Comparison of ENCODE assay signal across 1 cellular context in genomic region chr4:98613453-98614075, GRCh38.
TF ChIP-seq lines count a peak whose summit lies in the region.

No MANE protein-coding gene starts in this region.

TF ChIP-seq in IMR-90, 13 proteins besides CTCF, POLR2A, EP300 and RAD21:
- TF ChIP-seq RFX5 (IDR thresholded peaks at IDR 0.05; ENCODE audit: low read depth, low read length) (no peak), MAZ (IDR thresholded peaks at IDR 0.05; ENCODE audit: borderline replicate concordance, low read depth, low read length) (no peak), RCOR1 (IDR thresholded peaks at IDR 0.05; ENCODE audit: insufficient replicate concordance, low read length) (no peak), CHD1 (IDR thresholded peaks at IDR 0.05; ENCODE audit: low read depth, low read length) (no peak), FOS (IDR thresholded peaks at IDR 0.05; ENCODE audit: low read depth, low read length) (no peak), BHLHE40 (IDR thresholded peaks at IDR 0.05; ENCODE audit: low read depth, low read length) (no peak), SMC3 (IDR thresholded peaks at IDR 0.05; ENCODE audit: low read depth, low read length) (no peak), CEBPB (IDR thresholded peaks at IDR 0.05; ENCODE audit: low read depth, low read length) (no peak), NFE2L2 (IDR thresholded peaks at IDR 0.05; ENCODE audit: low read depth, low read length) (no peak), MXI1 (IDR thresholded peaks at IDR 0.05; ENCODE audit: borderline replicate concordance, low read depth, low read length) (no peak), MAFK (IDR thresholded peaks at IDR 0.05; ENCODE audit: low read depth, low read length) (no peak)
- TF ChIP-seq, protein P1, sequence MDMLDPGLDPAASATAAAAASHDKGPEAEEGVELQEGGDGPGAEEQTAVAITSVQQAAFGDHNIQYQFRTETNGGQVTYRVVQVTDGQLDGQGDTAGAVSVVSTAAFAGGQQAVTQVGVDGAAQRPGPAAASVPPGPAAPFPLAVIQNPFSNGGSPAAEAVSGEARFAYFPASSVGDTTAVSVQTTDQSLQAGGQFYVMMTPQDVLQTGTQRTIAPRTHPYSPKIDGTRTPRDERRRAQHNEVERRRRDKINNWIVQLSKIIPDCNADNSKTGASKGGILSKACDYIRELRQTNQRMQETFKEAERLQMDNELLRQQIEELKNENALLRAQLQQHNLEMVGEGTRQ (IDR thresholded peaks at IDR 0.05; ENCODE audit: low read depth, low read length): no peak
- TF ChIP-seq, protein P2, sequence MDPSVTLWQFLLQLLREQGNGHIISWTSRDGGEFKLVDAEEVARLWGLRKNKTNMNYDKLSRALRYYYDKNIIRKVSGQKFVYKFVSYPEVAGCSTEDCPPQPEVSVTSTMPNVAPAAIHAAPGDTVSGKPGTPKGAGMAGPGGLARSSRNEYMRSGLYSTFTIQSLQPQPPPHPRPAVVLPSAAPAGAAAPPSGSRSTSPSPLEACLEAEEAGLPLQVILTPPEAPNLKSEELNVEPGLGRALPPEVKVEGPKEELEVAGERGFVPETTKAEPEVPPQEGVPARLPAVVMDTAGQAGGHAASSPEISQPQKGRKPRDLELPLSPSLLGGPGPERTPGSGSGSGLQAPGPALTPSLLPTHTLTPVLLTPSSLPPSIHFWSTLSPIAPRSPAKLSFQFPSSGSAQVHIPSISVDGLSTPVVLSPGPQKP (IDR thresholded peaks at IDR 0.05; ENCODE audit: borderline replicate concordance, low read depth, low read length): no peak
